In the genomic region with DNA sequence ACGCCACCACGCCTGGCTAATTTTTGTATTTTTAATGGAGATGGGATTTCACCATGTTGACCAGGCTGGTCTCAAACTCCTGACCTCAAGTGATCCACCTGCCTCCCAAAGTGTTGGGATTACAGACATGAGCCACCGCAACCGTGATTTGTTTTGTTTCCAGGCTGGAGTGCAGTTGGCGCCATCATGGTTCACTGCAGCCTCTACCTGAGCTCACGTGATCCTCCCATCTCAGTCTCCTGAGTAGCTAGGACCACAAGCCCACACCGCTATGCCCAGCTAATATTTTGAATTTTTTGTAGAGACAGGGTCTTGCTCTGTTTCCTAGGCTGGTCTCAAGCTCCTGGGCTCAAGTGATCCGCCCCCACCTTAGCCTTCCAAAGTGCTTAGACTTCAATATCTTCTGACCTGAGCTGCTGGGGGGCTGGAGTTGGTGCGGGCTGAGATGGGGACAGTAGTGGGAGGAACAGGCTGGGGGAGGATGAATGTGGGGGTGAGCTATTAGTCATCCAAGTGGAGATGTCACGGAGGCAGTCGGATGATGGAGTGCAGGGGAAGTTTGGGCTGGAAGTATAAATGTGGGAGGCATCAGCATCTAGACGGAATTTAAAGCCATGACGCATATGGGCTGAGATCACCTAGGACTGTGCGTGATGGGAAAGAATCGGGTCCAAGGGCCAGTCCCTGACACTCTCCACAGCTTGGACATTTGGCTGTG, we compare ENCODE assay signal across 14 cellular contexts. TPM values are rescaled to one million over a fixed set of nuclear protein-coding genes. Genes with fewer than 3 reads are reported as not detected.
DNase-seq lines count a peak whose midpoint lies in the region; ATAC-seq and TF ChIP-seq lines count a peak whose summit lies in the region.
"Had no signal": no experiment of that assay in that cellular context is flagged by ENCODE, and none has a peak within 500 bp of the region (broad histone marks: within the 10 kb centered on the region; RNA-seq: fewer than 3 reads in every experiment).

No MANE protein-coding gene starts in this region.

- no peaks in the 10 kb centered on the region for H3K27me3 ChIP-seq in GM23248 (replicated peaks; ENCODE audit: insufficient read depth)
- H3K27me3 ChIP-seq in fibroblast of lung (ENCODE audit: control insufficient read depth, insufficient read depth, low read length), result no peaks in the 10 kb centered on the region
- no peaks in the 10 kb centered on the region for H3K27me3 ChIP-seq in GM23338 (ENCODE audit: insufficient read depth)
- H3K27me3 ChIP-seq: breast epithelium, sigmoid colon had no signal

- H3K27ac ChIP-seq in GM23248 (peak overlapping the region; percentile 65), fibroblast of lung (ENCODE audit: insufficient read depth, low read length) (no peak overlapping the region), GM23338 (ENCODE audit: low read depth) (no peak overlapping the region)
- H3K27ac ChIP-seq: breast epithelium, VCaP had no signal

- no peak for TF ChIP-seq CTCF in fibroblast of lung (conservative IDR thresholded peaks at IDR 0.05 in 1 of 2, IDR thresholded peaks at IDR 0.05 in 1 of 2; ENCODE audit: low read depth in 1 of 2, low read length in 2 of 2)
- no peak for TF ChIP-seq CTCF in GM23338 (conservative IDR thresholded peaks at IDR 0.05; ENCODE audit: low read depth in 2 of 2)

- in situ Hi-C loops in GM23248 (cut with MboI), result loop anchor here (10.0 kb wide), 4 partner anchors 105 to 615 kb away; no protein-coding TSS in a partner anchor

- no peak for TF ChIP-seq POLR2A in GM18505 (IDR thresholded peaks at IDR 0.05; ENCODE audit: borderline replicate concordance, extremely low read depth, insufficient read depth, insufficient read length)

- 63 to 66% methylated on average over 15 of the region's 15 CpGs for WGBS in GM23248 (ENCODE audit: low coverage in 1 of 2, low lambda C conversion rate in 2 of 2, missing lambda C conversion rate in 2 of 2), 2 experiments

- H3K27ac Mint-ChIP-seq in GM23338, result no peak overlapping the region

- H3K4me2 ChIP-seq in GM23248 (ENCODE audit: unreplicated experiment) (no peak overlapping the region), fibroblast of lung (ENCODE audit: extremely low read depth, insufficient read depth, low read length) (no peak overlapping the region), GM23338 (no peak overlapping the region)

- no peaks in the 10 kb centered on the region; the same call in 2 of the 3 replicates for H3K36me3 Mint-ChIP-seq in GM23338 (ENCODE audit: low read depth)

- ATAC-seq in SK-N-SH treated with all-trans-retinoic acid at 6 μM for 48 hours, result peak; percentile 77
- no peak for ATAC-seq in GM18505 (IDR thresholded peaks at IDR 0.05; ENCODE audit: unreplicated experiment)
- no peak for ATAC-seq in GM23338
- ATAC-seq in HG03196 (IDR thresholded peaks at IDR 0.05; ENCODE audit: unreplicated experiment), result no peak

- peaks cover 26% of the 10 kb centered on the region for H3K4me1 ChIP-seq in GM23248 (ENCODE audit: insufficient read depth)
- H3K4me1 ChIP-seq in fibroblast of lung (ENCODE audit: control insufficient read depth, extremely low read depth, insufficient read depth, low read length), result peaks cover 6% of the 10 kb centered on the region
- peaks cover 11% of the 10 kb centered on the region for H3K4me1 ChIP-seq in GM23338 (ENCODE audit: insufficient read depth)
- H3K4me1 ChIP-seq: breast epithelium had no signal

- H3K9me3 Mint-ChIP-seq in GM23338, result no peaks in the 10 kb centered on the region; the same call in 2 of the 3 replicates

- H3K9ac ChIP-seq in GM23248 (no peak overlapping the region), fibroblast of lung (ENCODE audit: insufficient read depth, low read length) (no peak overlapping the region)

- no peaks in the 10 kb centered on the region for H3K9me2 ChIP-seq in GM23248 (ENCODE audit: insufficient read depth)
- no peaks in the 10 kb centered on the region for H3K9me2 ChIP-seq in GM23338 (ENCODE audit: insufficient read depth)

- H3K4me1 Mint-ChIP-seq in GM23338, result peaks cover 19% of the 10 kb centered on the region

- no peak overlapping the region for H3K4me3 Mint-ChIP-seq in GM23338

- H4K20me1 ChIP-seq in GM23248 (ENCODE audit: insufficient read depth), result no peaks in the 10 kb centered on the region
- no peaks in the 10 kb centered on the region for H4K20me1 ChIP-seq in fibroblast of lung (ENCODE audit: control insufficient read depth, extremely low read depth, insufficient read depth, low read length)
- H4K20me1 ChIP-seq in GM23338 (replicated peaks; ENCODE audit: insufficient read depth), result no peaks in the 10 kb centered on the region

- H2AFZ ChIP-seq in GM23248 (0 out of 2 replicates have a peak overlapping the region, but pooled peaks have one; percentile 9), fibroblast of lung (ENCODE audit: low read length) (no peak overlapping the region), GM23338 (no peak overlapping the region)

- no peak overlapping the region for H3K4me3 ChIP-seq in GM23248
- H3K4me3 ChIP-seq in fibroblast of lung (replicated peaks in 1 of 4; ENCODE audit: control extremely low read depth in 1 of 4, insufficient read depth in 1 of 4, low read depth in 3 of 4, low read length in 4 of 4), result no peak overlapping the region
- H3K4me3 ChIP-seq in GM23338, result no peak overlapping the region
- H3K4me3 ChIP-seq: breast epithelium, sigmoid colon had no signal

- H3K9me3 ChIP-seq in GM23248 (ENCODE audit: low read depth) (no peaks in the 10 kb centered on the region), fibroblast of lung (ENCODE audit: control insufficient read depth, insufficient read depth, low read depth, low read length) (no peaks in the 10 kb centered on the region)
- H3K9me3 ChIP-seq: breast epithelium, sigmoid colon had no signal

- H3K79me2 ChIP-seq in GM23248 (ENCODE audit: insufficient read depth), result no peaks in the 10 kb centered on the region
- no peaks in the 10 kb centered on the region for H3K79me2 ChIP-seq in fibroblast of lung (ENCODE audit: control insufficient read depth, insufficient read depth, low read length)
- 0 out of 2 replicates have a peak, but pooled peaks cover 3% of the 10 kb centered on the region for H3K79me2 ChIP-seq in GM23338 (replicated peaks; ENCODE audit: insufficient read depth)

- H3K27me3 Mint-ChIP-seq in GM23338 (ENCODE audit: insufficient read depth, low read depth, poor library complexity), result peaks cover 31% of the 10 kb centered on the region

- peak; percentile 85 for DNase-seq in GM23248
- peak; percentile 78 to 98 for DNase-seq in fibroblast of lung (ENCODE audit: low read depth in 2 of 2)
- DNase-seq in renal cortical epithelial cell (ENCODE audit: low read depth), result peak; percentile 21
- no peak for DNase-seq in GM23338 (ENCODE audit: low spot score)
- no peak for DNase-seq in NCI-H2196 treated with DMSO at 0.1 percent for 48 hours (lab: John Stamatoyannopoulos, UW; ENCODE audit: unreplicated experiment)
- DNase-seq: activated T-cell treated with anti-CD3 and anti-CD28 coated beads, Interleukin-2, amount 50 U/mL, for 1 hour; DMS 273 treated with DMSO at 0.1 percent for 48 hours; MV-4-11; sigmoid colon had no signal

- no peaks in the 10 kb centered on the region for H3K36me3 ChIP-seq in GM23248 (ENCODE audit: low read depth)
- H3K36me3 ChIP-seq in fibroblast of lung (ENCODE audit: control insufficient read depth, insufficient read depth, low read length), result no peaks in the 10 kb centered on the region
- H3K36me3 ChIP-seq in GM23338 (ENCODE audit: insufficient read depth), result no peaks in the 10 kb centered on the region
- H3K36me3 ChIP-seq: breast epithelium, sigmoid colon had no signal

- H3F3A ChIP-seq in GM23248 (ENCODE audit: insufficient read depth) (no peaks in the 10 kb centered on the region), GM23338 (replicated peaks; ENCODE audit: low read depth) (0 out of 2 replicates have a peak, but pooled peaks cover 2% of the 10 kb centered on the region)

TF ChIP-seq in SK-N-SH treated with all-trans-retinoic acid at 6 μM for 48 hours, 23 proteins besides CTCF, POLR2A, EP300 and RAD21:
- TF ChIP-seq ZC3H10 (CRISPR knock-in tag; IDR thresholded peaks at IDR 0.05) (peak; percentile 75; the same call in 1 of the 2 replicates), TOX (CRISPR knock-in tag; IDR thresholded peaks at IDR 0.05; ENCODE audit: borderline replicate concordance) (peak; percentile 91; the same call in 1 of the 2 replicates), GLIS3 (CRISPR knock-in tag; IDR thresholded peaks at IDR 0.05) (no peak)

TF ChIP-seq in GM23338, 12 proteins besides CTCF, POLR2A, EP300 and RAD21 (continues in another document):
- TF ChIP-seq ZNF114 (CRISPR knock-in tag; IDR thresholded peaks at IDR 0.05), result no peak
- TF ChIP-seq EZH2 (IDR thresholded peaks at IDR 0.05; ENCODE audit: low read depth, unreplicated experiment), result no peak

RNA-seq across cellular contexts. Expression of a gene that starts 23.1 kb away (rescaled TPM):
- 10.2 and 14.3 TPM in 2 replicates for total RNA-seq in GM23248 (2014; rRNA removed; shearing (Covaris generic))
- polyA plus RNA-seq in GM23248 (2016; fragmentation: Nextera tagmentation; extraction: Ambion mirVana) (12.1 and 12.4 TPM in 2 replicates), fibroblast of lung (12.6 and 17.6 TPM in 2 replicates), GM23338 (2016; fragmentation: Nextera tagmentation; extraction: Ambion mirVana) (122 and 128 TPM in 2 replicates)
- total RNA-seq in fibroblast of lung (7.4 and 13.0 TPM in 2 replicates), renal cortical epithelial cell (11.8 and 21.9 TPM in 2 replicates)
- polyA plus RNA-seq in fibroblast of lung (2012), result 12.3 and 14.2 TPM in 2 replicates
- polyA minus RNA-seq in fibroblast of lung (ENCODE audit: low replicate concordance), result 8.4 and 14.3 TPM in 2 replicates
- 64.2 and 70.9 TPM in 2 replicates for total RNA-seq in GM23338 (2014; rRNA removed; shearing (Covaris generic))

Comparison
In these comparisons a context has a peak if more than half of its experiments do, and no peak if none do; other contexts are left out.
1. DNase-seq: peak in GM23248 (single experiment), fibroblast of lung (2 of 2) and renal cortical epithelial cell (single experiment); none in GM23338 (single experiment) and NCI-H2196 treated with DMSO at 0.1 percent for 48 hours (single experiment).